Comparison of ENCODE assay signal across 1 cellular context in genomic region chr7:14836571-14837189, GRCh38.
A peak's percentile ranks its signal among the peaks of the same experiment; 100 is the strongest.
TF ChIP-seq lines count a peak whose summit lies in the region.

No MANE protein-coding gene starts in this region.

TF ChIP-seq in H1, 55 proteins besides CTCF, POLR2A, EP300 and RAD21 (continued from another document):
- TF ChIP-seq MAX (IDR thresholded peaks at IDR 0.05) = peak; percentile 49
- TF ChIP-seq CEBPB (IDR thresholded peaks at IDR 0.05; ENCODE audit: low read depth, low read length) = no peak
- TF ChIP-seq TAF7 (optimal IDR thresholded peaks at IDR 0.05; ENCODE audit: borderline replicate concordance, low read depth, low read length) = no peak
